In the genomic region with DNA sequence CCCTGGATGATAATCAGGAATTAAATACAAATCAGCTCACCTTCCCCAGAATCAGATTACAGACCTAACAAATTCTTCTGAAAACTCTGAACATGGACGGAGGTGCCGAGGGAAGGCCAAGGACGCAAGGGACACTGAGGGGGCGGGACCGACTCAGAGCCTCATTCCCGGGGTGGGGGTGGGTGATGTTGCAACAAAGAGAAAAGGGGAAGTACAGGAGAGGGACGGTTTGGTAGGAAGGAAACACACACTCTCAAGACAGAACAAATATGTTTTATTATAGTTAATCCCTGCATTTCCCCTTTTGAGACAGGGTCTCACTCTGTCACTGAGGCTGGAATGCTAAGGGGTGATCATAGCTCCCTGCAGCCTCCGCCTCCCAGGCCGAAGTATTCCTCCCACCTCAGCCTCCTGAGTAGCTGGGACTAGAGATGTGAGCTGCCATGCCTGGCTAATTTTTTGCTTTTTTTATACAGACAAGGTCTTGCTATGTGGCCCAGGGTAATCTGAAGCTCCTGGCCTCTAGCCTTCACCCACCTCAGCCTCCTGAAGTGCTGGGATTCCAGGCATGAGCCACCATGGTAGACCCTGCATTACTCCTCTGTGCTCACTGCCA, we compare ENCODE assay signal across 1 cellular context.
TF ChIP-seq lines count a peak whose summit lies in the region.

No MANE protein-coding gene starts in this region.

TF ChIP-seq in GM23338, 12 proteins besides CTCF, POLR2A, EP300 and RAD21 (continued from another document):
- TF ChIP-seq, protein P1, sequence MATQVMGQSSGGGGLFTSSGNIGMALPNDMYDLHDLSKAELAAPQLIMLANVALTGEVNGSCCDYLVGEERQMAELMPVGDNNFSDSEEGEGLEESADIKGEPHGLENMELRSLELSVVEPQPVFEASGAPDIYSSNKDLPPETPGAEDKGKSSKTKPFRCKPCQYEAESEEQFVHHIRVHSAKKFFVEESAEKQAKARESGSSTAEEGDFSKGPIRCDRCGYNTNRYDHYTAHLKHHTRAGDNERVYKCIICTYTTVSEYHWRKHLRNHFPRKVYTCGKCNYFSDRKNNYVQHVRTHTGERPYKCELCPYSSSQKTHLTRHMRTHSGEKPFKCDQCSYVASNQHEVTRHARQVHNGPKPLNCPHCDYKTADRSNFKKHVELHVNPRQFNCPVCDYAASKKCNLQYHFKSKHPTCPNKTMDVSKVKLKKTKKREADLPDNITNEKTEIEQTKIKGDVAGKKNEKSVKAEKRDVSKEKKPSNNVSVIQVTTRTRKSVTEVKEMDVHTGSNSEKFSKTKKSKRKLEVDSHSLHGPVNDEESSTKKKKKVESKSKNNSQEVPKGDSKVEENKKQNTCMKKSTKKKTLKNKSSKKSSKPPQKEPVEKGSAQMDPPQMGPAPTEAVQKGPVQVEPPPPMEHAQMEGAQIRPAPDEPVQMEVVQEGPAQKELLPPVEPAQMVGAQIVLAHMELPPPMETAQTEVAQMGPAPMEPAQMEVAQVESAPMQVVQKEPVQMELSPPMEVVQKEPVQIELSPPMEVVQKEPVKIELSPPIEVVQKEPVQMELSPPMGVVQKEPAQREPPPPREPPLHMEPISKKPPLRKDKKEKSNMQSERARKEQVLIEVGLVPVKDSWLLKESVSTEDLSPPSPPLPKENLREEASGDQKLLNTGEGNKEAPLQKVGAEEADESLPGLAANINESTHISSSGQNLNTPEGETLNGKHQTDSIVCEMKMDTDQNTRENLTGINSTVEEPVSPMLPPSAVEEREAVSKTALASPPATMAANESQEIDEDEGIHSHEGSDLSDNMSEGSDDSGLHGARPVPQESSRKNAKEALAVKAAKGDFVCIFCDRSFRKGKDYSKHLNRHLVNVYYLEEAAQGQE (IDR thresholded peaks at IDR 0.05; ENCODE audit: unreplicated experiment), result no peak
- TF ChIP-seq EZH2 (IDR thresholded peaks at IDR 0.05; ENCODE audit: low read depth, unreplicated experiment) (no peak), ZNF331 (CRISPR knock-in tag; IDR thresholded peaks at IDR 0.05; ENCODE audit: low read depth) (no peak)
- TF ChIP-seq, protein P2, sequence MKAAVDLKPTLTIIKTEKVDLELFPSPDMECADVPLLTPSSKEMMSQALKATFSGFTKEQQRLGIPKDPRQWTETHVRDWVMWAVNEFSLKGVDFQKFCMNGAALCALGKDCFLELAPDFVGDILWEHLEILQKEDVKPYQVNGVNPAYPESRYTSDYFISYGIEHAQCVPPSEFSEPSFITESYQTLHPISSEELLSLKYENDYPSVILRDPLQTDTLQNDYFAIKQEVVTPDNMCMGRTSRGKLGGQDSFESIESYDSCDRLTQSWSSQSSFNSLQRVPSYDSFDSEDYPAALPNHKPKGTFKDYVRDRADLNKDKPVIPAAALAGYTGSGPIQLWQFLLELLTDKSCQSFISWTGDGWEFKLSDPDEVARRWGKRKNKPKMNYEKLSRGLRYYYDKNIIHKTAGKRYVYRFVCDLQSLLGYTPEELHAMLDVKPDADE (IDR thresholded peaks at IDR 0.05), result no peak
- TF ChIP-seq, protein P3, sequence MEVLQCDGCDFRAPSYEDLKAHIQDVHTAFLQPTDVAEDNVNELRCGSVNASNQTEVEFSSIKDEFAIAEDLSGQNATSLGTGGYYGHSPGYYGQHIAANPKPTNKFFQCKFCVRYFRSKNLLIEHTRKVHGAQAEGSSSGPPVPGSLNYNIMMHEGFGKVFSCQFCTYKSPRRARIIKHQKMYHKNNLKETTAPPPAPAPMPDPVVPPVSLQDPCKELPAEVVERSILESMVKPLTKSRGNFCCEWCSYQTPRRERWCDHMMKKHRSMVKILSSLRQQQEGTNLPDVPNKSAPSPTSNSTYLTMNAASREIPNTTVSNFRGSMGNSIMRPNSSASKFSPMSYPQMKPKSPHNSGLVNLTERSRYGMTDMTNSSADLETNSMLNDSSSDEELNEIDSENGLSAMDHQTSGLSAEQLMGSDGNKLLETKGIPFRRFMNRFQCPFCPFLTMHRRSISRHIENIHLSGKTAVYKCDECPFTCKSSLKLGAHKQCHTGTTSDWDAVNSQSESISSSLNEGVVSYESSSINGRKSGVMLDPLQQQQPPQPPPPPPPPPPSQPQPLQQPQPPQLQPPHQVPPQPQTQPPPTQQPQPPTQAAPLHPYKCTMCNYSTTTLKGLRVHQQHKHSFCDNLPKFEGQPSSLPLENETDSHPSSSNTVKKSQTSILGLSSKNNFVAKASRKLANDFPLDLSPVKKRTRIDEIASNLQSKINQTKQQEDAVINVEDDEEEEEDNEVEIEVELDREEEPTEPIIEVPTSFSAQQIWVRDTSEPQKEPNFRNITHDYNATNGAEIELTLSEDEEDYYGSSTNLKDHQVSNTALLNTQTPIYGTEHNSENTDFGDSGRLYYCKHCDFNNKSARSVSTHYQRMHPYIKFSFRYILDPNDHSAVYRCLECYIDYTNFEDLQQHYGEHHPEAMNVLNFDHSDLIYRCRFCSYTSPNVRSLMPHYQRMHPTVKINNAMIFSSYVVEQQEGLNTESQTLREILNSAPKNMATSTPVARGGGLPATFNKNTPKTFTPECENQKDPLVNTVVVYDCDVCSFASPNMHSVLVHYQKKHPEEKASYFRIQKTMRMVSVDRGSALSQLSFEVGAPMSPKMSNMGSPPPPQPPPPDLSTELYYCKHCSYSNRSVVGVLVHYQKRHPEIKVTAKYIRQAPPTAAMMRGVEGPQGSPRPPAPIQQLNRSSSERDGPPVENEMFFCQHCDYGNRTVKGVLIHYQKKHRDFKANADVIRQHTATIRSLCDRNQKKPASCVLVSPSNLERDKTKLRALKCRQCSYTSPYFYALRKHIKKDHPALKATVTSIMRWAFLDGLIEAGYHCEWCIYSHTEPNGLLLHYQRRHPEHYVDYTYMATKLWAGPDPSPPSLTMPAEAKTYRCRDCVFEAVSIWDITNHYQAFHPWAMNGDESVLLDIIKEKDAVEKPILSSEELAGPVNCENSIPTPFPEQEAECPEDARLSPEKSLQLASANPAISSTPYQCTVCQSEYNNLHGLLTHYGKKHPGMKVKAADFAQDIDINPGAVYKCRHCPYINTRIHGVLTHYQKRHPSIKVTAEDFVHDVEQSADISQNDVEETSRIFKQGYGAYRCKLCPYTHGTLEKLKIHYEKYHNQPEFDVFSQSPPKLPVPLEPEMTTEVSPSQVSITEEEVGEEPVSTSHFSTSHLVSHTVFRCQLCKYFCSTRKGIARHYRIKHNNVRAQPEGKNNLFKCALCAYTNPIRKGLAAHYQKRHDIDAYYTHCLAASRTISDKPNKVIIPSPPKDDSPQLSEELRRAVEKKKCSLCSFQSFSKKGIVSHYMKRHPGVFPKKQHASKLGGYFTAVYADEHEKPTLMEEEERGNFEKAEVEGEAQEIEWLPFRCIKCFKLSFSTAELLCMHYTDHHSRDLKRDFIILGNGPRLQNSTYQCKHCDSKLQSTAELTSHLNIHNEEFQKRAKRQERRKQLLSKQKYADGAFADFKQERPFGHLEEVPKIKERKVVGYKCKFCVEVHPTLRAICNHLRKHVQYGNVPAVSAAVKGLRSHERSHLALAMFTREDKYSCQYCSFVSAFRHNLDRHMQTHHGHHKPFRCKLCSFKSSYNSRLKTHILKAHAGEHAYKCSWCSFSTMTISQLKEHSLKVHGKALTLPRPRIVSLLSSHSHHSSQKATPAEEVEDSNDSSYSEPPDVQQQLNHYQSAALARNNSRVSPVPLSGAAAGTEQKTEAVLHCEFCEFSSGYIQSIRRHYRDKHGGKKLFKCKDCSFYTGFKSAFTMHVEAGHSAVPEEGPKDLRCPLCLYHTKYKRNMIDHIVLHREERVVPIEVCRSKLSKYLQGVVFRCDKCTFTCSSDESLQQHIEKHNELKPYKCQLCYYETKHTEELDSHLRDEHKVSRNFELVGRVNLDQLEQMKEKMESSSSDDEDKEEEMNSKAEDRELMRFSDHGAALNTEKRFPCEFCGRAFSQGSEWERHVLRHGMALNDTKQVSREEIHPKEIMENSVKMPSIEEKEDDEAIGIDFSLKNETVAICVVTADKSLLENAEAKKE (CRISPR knock-in tag; IDR thresholded peaks at IDR 0.05), result no peak
